10 cellular contexts compared by ENCODE assay signal in genomic region chr7:87151002-87151505, GRCh38. TPM values are rescaled to one million over a fixed set of nuclear protein-coding genes. Genes with fewer than 3 reads are reported as not detected.
A peak's percentile ranks its signal among the peaks of the same experiment; 100 is the strongest.
DNase-seq lines count a peak whose midpoint lies in the region; ATAC-seq, FAIRE-seq and TF ChIP-seq lines count a peak whose summit lies in the region.
"Had no signal": no experiment of that assay in that cellular context is flagged by ENCODE, and none has a peak within 500 bp of the region (broad histone marks: within the 10 kb centered on the region; RNA-seq: fewer than 3 reads in every experiment).

No MANE protein-coding gene starts in this region.

- H3K4me2 ChIP-seq in skeletal muscle satellite cell (ENCODE audit: low read length): peak overlapping the region; percentile 80

- FAIRE-seq in HTR-8/SVneo (lab: Jason Lieb, UNC): no peak

- H3K36me3 ChIP-seq in RWPE2 (ENCODE audit: low read depth): peaks cover 24% of the 10 kb centered on the region
- no peaks in the 10 kb centered on the region for H3K36me3 ChIP-seq in skeletal muscle satellite cell (ENCODE audit: insufficient read depth, low read length)

- peak overlapping the region; percentile 100 for H3K9ac ChIP-seq in skeletal muscle satellite cell (ENCODE audit: low read depth, low read length)

- peak overlapping the region; percentile 95 for H3K27ac ChIP-seq in RWPE2 (ENCODE audit: poor library complexity, severe bottlenecking)

- H3K4me3 ChIP-seq in RWPE2 (ENCODE audit: severe bottlenecking): peak overlapping the region; percentile 57
- peak overlapping the region; percentile 92 for H3K4me3 ChIP-seq in fibroblast of villous mesenchyme (ENCODE audit: low read depth, low read length)
- peak overlapping the region; percentile 70 for H3K4me3 ChIP-seq in skeletal muscle satellite cell (ENCODE audit: low read length)

- ATAC-seq in RWPE2 (ENCODE audit: low read depth): no peak
- no peak for ATAC-seq in GM21367 (IDR thresholded peaks at IDR 0.05; ENCODE audit: unreplicated experiment)
- no peak for ATAC-seq in GM21825 (IDR thresholded peaks at IDR 0.05; ENCODE audit: unreplicated experiment)

- H3K9me3 ChIP-seq in RWPE2 (ENCODE audit: severe bottlenecking): no peaks in the 10 kb centered on the region
- no peaks in the 10 kb centered on the region for H3K9me3 ChIP-seq in skeletal muscle satellite cell (replicated peaks; ENCODE audit: low read length)

- peaks cover 25% of the 10 kb centered on the region for H3K4me1 ChIP-seq in RWPE2 (ENCODE audit: insufficient read depth, poor library complexity, severe bottlenecking)
- peaks cover 26% of the 10 kb centered on the region for H3K4me1 ChIP-seq in skeletal muscle satellite cell (ENCODE audit: control insufficient read depth, insufficient read depth, low read length)

- H3K27me3 ChIP-seq in RWPE2 (ENCODE audit: insufficient read depth, poor library complexity, severe bottlenecking) (no peaks in the 10 kb centered on the region), skeletal muscle satellite cell (ENCODE audit: control insufficient read depth, insufficient read depth, low read length) (no peaks in the 10 kb centered on the region)

- DNase-seq in HCEC 1CT (peak; percentile 10), RWPE2 (ENCODE audit: low spot score) (no peak), fibroblast of villous mesenchyme (ENCODE audit: low read depth) (no peak), dedifferentiated amniotic fluid mesenchymal stem cell (ENCODE audit: extremely low spot score) (no peak), HTR-8/SVneo (ENCODE audit: insufficient read length, low spot score) (no peak)
- DNase-seq: activated CD8-positive, alpha-beta memory T cell treated with anti-CD3 and anti-CD28 coated beads for 24 hours; head of caudate nucleus had no signal

- TF ChIP-seq CTCF in RWPE2 (IDR thresholded peaks at IDR 0.05; ENCODE audit: poor library complexity, severe bottlenecking): no peak
- TF ChIP-seq CTCF in fibroblast of villous mesenchyme (IDR thresholded peaks at IDR 0.05; ENCODE audit: insufficient read depth, low read depth, low read length): no peak

RNA-seq across cellular contexts. Expression of gene DMTF1, which starts 1.2 kb away (rescaled TPM):
- total RNA-seq in fibroblast of villous mesenchyme: 60.6 and 98.9 TPM in 2 replicates
- total RNA-seq in skeletal muscle satellite cell (2012; rRNA removed): 37.4 and 39.3 TPM in 2 replicates
